8 cellular contexts compared by ENCODE assay signal in genomic region chr14:67619446-67620216, GRCh38. TPM values are rescaled to one million over a fixed set of nuclear protein-coding genes. Genes with fewer than 3 reads are reported as not detected.
DNase-seq lines count a peak whose midpoint lies in the region; FAIRE-seq and TF ChIP-seq lines count a peak whose summit lies in the region.

Gene ARG2 (plus strand): TSS chr14:67619920. CDS start chr14:67619978, 58 bp downstream.

- H3K27me3 ChIP-seq in H1 (replicated peaks in 1 of 4; ENCODE audit: control insufficient read depth in 3 of 4, extremely low read depth in 1 of 4, insufficient read depth in 3 of 4, low read length in 3 of 4) = peaks cover 0 to 6% (median 2%) of the 10 kb centered on the region in 4 experiments; a peak in 4 of 7 replicates
- H3K27me3 ChIP-seq in mesenchymal stem cell (ENCODE audit: control insufficient read depth in 1 of 2, insufficient read depth in 1 of 2, low read length in 2 of 2) = no peaks in the 10 kb centered on the region

- 0 out of 2 replicates have a peak within 1 kb of the TSS, but pooled peaks have one; percentile 10 for H2BK15ac ChIP-seq in H1 (ENCODE audit: low read length)
- H2BK15ac ChIP-seq in mesenchymal stem cell (ENCODE audit: low read depth, poor library complexity, severe bottlenecking) = no peak within 1 kb of the TSS

- H3K9me3 ChIP-seq in H1 (ENCODE audit: insufficient read depth in 2 of 2, low read depth in 1 of 2, low read length in 1 of 2) = no peaks in the 10 kb centered on the region
- no peaks in the 10 kb centered on the region for H3K9me3 ChIP-seq in mesenchymal stem cell (ENCODE audit: control insufficient read depth, low read length)

- peaks cover 0 to 4% (median 0%) of the 10 kb centered on the region in 4 experiments; a peak in 2 of 8 replicates for H3K36me3 ChIP-seq in H1 (ENCODE audit: control insufficient read depth in 2 of 4, insufficient read depth in 4 of 4, low read length in 3 of 4)
- H3K36me3 ChIP-seq in mesenchymal stem cell (ENCODE audit: control insufficient read depth in 1 of 2, insufficient read depth in 2 of 2, low read depth in 1 of 2, low read length in 2 of 2) = no peaks in the 10 kb centered on the region

- H4K8ac ChIP-seq in H1 (ENCODE audit: extremely low read depth, insufficient read depth, low read length) (peak within 1 kb of the TSS; percentile 97), mesenchymal stem cell (ENCODE audit: low read length) (peak within 1 kb of the TSS; percentile 30)

- no peaks in the 10 kb centered on the region for H4K20me1 ChIP-seq in H1 (replicated peaks in 1 of 2; ENCODE audit: control insufficient read depth in 1 of 2, insufficient read depth in 2 of 2, low read length in 2 of 2)

- peak within 1 kb of the TSS; percentile 61 for H4K91ac ChIP-seq in H1 (replicated peaks; ENCODE audit: insufficient read length, low read length)
- H4K91ac ChIP-seq in mesenchymal stem cell (ENCODE audit: low read length) = no peak within 1 kb of the TSS

- peak in 1 of 2 experiments; percentile 9; a peak in 1 of 3 replicates for TF ChIP-seq EP300 in H1 (IDR thresholded peaks at IDR 0.05; ENCODE audit: borderline replicate concordance in 1 of 2, low read depth in 2 of 2, low read length in 2 of 2)

- no peak within 1 kb of the TSS for H3K4ac ChIP-seq in H1 (replicated peaks; ENCODE audit: insufficient read length, low read depth, low read length)
- no peak within 1 kb of the TSS for H3K4ac ChIP-seq in mesenchymal stem cell (ENCODE audit: low read depth in 1 of 2, low read length in 2 of 2)

- H2BK120ac ChIP-seq in H1 (replicated peaks; ENCODE audit: low read depth, low read length) (no peak within 1 kb of the TSS), mesenchymal stem cell (ENCODE audit: low read depth, low read length) (peak within 1 kb of the TSS; percentile 19)

- H3K14ac ChIP-seq in H1 (ENCODE audit: insufficient read length) = peak within 1 kb of the TSS; percentile 32
- H3K14ac ChIP-seq in mesenchymal stem cell (ENCODE audit: low read length in 2 of 2) = no peak within 1 kb of the TSS

- no peak within 1 kb of the TSS for H2BK20ac ChIP-seq in H1 (ENCODE audit: low read length)

- TF ChIP-seq CTCF in GM20000 (IDR thresholded peaks at IDR 0.05; ENCODE audit: extremely low read depth, missing control alignments) (no peak), H1 (IDR thresholded peaks at IDR 0.05; ENCODE audit: control extremely low read depth in 1 of 3, insufficient read depth in 1 of 3, low read depth in 1 of 3, low read length in 3 of 3) (peak in 2 of 3 experiments; percentile 5 to 17; a peak in 2 of 4 replicates)

- peaks cover 6% of the 10 kb centered on the region; the same call in 1 of the 2 replicates for H3K23me2 ChIP-seq in H1 (ENCODE audit: low read depth, low read length)

- H2AK5ac ChIP-seq in H1 (ENCODE audit: low read depth, low read length) (peak within 1 kb of the TSS; percentile 67; the same call in 1 of the 2 replicates), mesenchymal stem cell (ENCODE audit: low read length, severe bottlenecking) (no peak within 1 kb of the TSS)

- FAIRE-seq in H1 (lab: Jason Lieb, UNC) = no peak

- TF ChIP-seq POLR2A in H1 (IDR thresholded peaks at IDR 0.05; ENCODE audit: control extremely low read depth in 1 of 2, low read depth in 2 of 2, low read length in 2 of 2) = peak; percentile 77 to 81; a peak in 2 of 3 replicates

- H3K9ac ChIP-seq in H1 (replicated peaks in 1 of 4; ENCODE audit: extremely low read depth in 1 of 4, low read depth in 3 of 4, low read length in 3 of 4) (peak within 1 kb of the TSS; percentile 45 to 80 (median 64)), mesenchymal stem cell (ENCODE audit: low read length) (peak within 1 kb of the TSS; percentile 86)

- 2% methylated on average over 60 of the region's 62 CpGs; no CpG with 5 or more reads in 1 of the 2 experiments for WGBS in H1 (ENCODE audit: extremely low coverage in 1 of 2, insufficient coverage in 1 of 2, insufficient read length in 1 of 2, insufficient replicate concordance in 2 of 2, low coverage in 1 of 2, low lambda C conversion rate in 2 of 2, missing lambda C conversion rate in 1 of 2), 2 experiments
- WGBS in mesenchymal stem cell = 2% methylated on average over 60 of the region's 62 CpGs

- H2AFZ ChIP-seq in H1 (ENCODE audit: low read length) (peak within 1 kb of the TSS; percentile 93), mesenchymal stem cell (ENCODE audit: low read depth, low read length) (peak within 1 kb of the TSS; percentile 87)

- H3K23ac ChIP-seq in H1 (ENCODE audit: insufficient read length) (no peak within 1 kb of the TSS), mesenchymal stem cell (ENCODE audit: low read length in 2 of 2) (peak within 1 kb of the TSS in 1 of 2 experiments; percentile 11)

- H3K4me2 ChIP-seq in H1 (ENCODE audit: insufficient read depth in 1 of 2, low read depth in 2 of 2, low read length in 2 of 2) = peak within 1 kb of the TSS; percentile 78 to 95
- H3K4me2 ChIP-seq in mesenchymal stem cell (ENCODE audit: low read length, poor library complexity, severe bottlenecking) = peak within 1 kb of the TSS; percentile 97

- H3K4me1 ChIP-seq in H1 (replicated peaks in 1 of 4; ENCODE audit: control insufficient read depth in 3 of 4, insufficient read depth in 4 of 4, low read length in 3 of 4) (peaks cover 0 to 6% (median 5%) of the 10 kb centered on the region in 4 experiments; a peak in 5 of 7 replicates), mesenchymal stem cell (ENCODE audit: control insufficient read depth, insufficient read depth, low read depth, low read length) (peaks cover 8% of the 10 kb centered on the region)

- no peak for TF ChIP-seq RAD21 in H1 (IDR thresholded peaks at IDR 0.05 in 1 of 2, conservative IDR thresholded peaks at IDR 0.05 in 1 of 2; ENCODE audit: low read depth in 2 of 2, low read length in 2 of 2)

- H3K27ac ChIP-seq in H1 (ENCODE audit: low read depth, low read length) (peak within 1 kb of the TSS; percentile 58; the same call in 1 of the 2 replicates), mesenchymal stem cell (ENCODE audit: low read length, poor library complexity, severe bottlenecking) (no peak within 1 kb of the TSS)

- H4K5ac ChIP-seq in H1 (ENCODE audit: insufficient read length, low read depth, low read length) = no peak within 1 kb of the TSS

- peak within 1 kb of the TSS; percentile 39; the same call in 1 of the 2 replicates for H2BK12ac ChIP-seq in H1 (ENCODE audit: low read depth, low read length)
- H2BK12ac ChIP-seq in mesenchymal stem cell (ENCODE audit: low read length in 2 of 2) = peak within 1 kb of the TSS; percentile 39 to 84

- H3K56ac ChIP-seq in H1 (replicated peaks; ENCODE audit: insufficient read length, low read depth, low read length) = no peak within 1 kb of the TSS

- CTCF ChIA-PET in H1 (lab: Charles Lee; ENCODE audit: partially characterized antibody) = interaction anchor here (0.7 to 4.9 kb wide), 37 partner anchors 11 to 198 kb away, joined by 3 to 27 read pairs (median 4); partner anchors contain the start of genes PIGH and VTI1B

- H3K4me3 ChIP-seq in H1 (ENCODE audit: extremely low read depth in 1 of 4, insufficient read depth in 2 of 4, low read depth in 3 of 4, low read length in 4 of 4) (peak within 1 kb of the TSS; percentile 83 to 87 (median 84)), mesenchymal stem cell (ENCODE audit: insufficient read depth in 1 of 2, low read depth in 1 of 2, low read length in 2 of 2) (peak within 1 kb of the TSS; percentile 72 to 85)

- DNase-seq in CMK (ENCODE audit: low read depth) = peak; percentile 74
- peak; percentile 95 for DNase-seq in GM20000 (ENCODE audit: low spot score)
- peak; percentile 61 for DNase-seq in HS-5 (ENCODE audit: low read depth)
- DNase-seq in NK-92 (lab: John Stamatoyannopoulos, UW; ENCODE audit: unreplicated experiment) = peak; percentile 60
- DNase-seq in activated CD8-positive, alpha-beta memory T cell treated with anti-CD3 and anti-CD28 coated beads for 48 hours (ENCODE audit: low read depth in 2 of 3, low spot score in 2 of 3) = peak; percentile 89 to 91 (median 90)
- DNase-seq in H1 (ENCODE audit: low read depth in 1 of 2, low spot score in 2 of 2) = peak; percentile 91 to 99
- DNase-seq in mesenchymal stem cell = peak; percentile 95
- peak; percentile 95 for DNase-seq in stimulated activated CD8-positive, alpha-beta memory T cell treated with anti-CD3 and anti-CD28 coated beads, Interleukin-12 subunit alpha, Interleukin-12 subunit beta, amount 100 ng/mL, for 4 hours (ENCODE audit: low read depth)

- H3K18ac ChIP-seq in H1 (ENCODE audit: extremely low read depth, low read length) (peak within 1 kb of the TSS; percentile 81; the same call in 1 of the 2 replicates), mesenchymal stem cell (ENCODE audit: low read depth in 1 of 2, low read length in 2 of 2) (peak within 1 kb of the TSS in 1 of 2 experiments; percentile 54)

- no peaks in the 10 kb centered on the region for H3K79me1 ChIP-seq in H1 (ENCODE audit: low read depth, low read length)
- no peaks in the 10 kb centered on the region for H3K79me1 ChIP-seq in mesenchymal stem cell (replicated peaks; ENCODE audit: low read length, poor library complexity, severe bottlenecking)

- H2BK5ac ChIP-seq in H1 (ENCODE audit: low read depth, low read length) (peak within 1 kb of the TSS; percentile 82; the same call in 1 of the 2 replicates), mesenchymal stem cell (ENCODE audit: low read depth, low read length, poor library complexity, severe bottlenecking) (no peak within 1 kb of the TSS)

- H3K79me2 ChIP-seq in H1 (ENCODE audit: control insufficient read depth in 1 of 2, insufficient read depth in 2 of 2, low read length in 2 of 2) = no peaks in the 10 kb centered on the region

- POLR2A ChIA-PET in H1 (lab: Charles Lee; ENCODE audit: partially characterized antibody) = interaction anchor here (0.9 to 3.0 kb wide), 20 partner anchors 10 to 87 kb away, joined by 3 to 16 read pairs (median 4); partner anchors contain the start of genes PIGH, PLEKHH1, RDH11 and VTI1B

TF ChIP-seq in H1, 55 proteins besides CTCF, POLR2A, EP300 and RAD21 (continues in another document):
- TF ChIP-seq HDAC2 (IDR thresholded peaks at IDR 0.05; ENCODE audit: borderline replicate concordance in 1 of 2, low read depth in 2 of 2, low read length in 2 of 2) = no peak
- TF ChIP-seq SAP30 (IDR thresholded peaks at IDR 0.05; ENCODE audit: insufficient read depth, insufficient replicate concordance, low read length) = no peak
- no peak for TF ChIP-seq SRF (IDR thresholded peaks at IDR 0.05; ENCODE audit: low read depth, low read length)
- peak; percentile 52; the same call in 1 of the 2 replicates for TF ChIP-seq SP4 (IDR thresholded peaks at IDR 0.05; ENCODE audit: low read length)

RNA-seq across cellular contexts. Expression of gene ARG2, which starts in this region (rescaled TPM):
- 49.0 and 49.9 TPM in 2 replicates for total RNA-seq in H1 (2021; fragmentation: NEBNext Ultra II Directional; extraction: Animal tissue kit (Norgen Biotek cat#: 25700))
- polyA plus RNA-seq in H1 (2011; rRNA removed) = 52.8 and 59.1 TPM in 2 replicates
- polyA plus RNA-seq in H1 (2011; cell fraction: cytosol; rRNA removed) = 56.4 TPM
- 79.0 TPM for polyA plus RNA-seq in H1 (2011; cell fraction: nucleus; rRNA removed)
- polyA plus RNA-seq in H1 (2012, experiment 1 of 2) = 48.3 to 52.7 TPM (median 48.6 TPM) in 4 replicates
- 17.2 TPM for polyA plus RNA-seq in H1 (2012, experiment 2 of 2)
- polyA plus RNA-seq in H1 (2013, experiment 1 of 2) = 29.3 TPM
- polyA plus RNA-seq in H1 (2013, experiment 2 of 2) = 28.8 TPM
- 134 and 137 TPM in 2 replicates for polyA minus RNA-seq in H1 (2011; rRNA and poly(A)+ RNA removed)
- 53.1 TPM for polyA minus RNA-seq in H1 (2011; cell fraction: cytosol; rRNA and poly(A)+ RNA removed)
- polyA minus RNA-seq in H1 (2011; cell fraction: nucleus; rRNA and poly(A)+ RNA removed) = 37.9 TPM
- polyA plus RNA-seq in mesenchymal stem cell (2013, experiment 1 of 2) = 3.6 TPM
- 3.9 TPM for polyA plus RNA-seq in mesenchymal stem cell (2013, experiment 2 of 2)
